8 cellular contexts compared by ENCODE assay signal in the genomic region with DNA sequence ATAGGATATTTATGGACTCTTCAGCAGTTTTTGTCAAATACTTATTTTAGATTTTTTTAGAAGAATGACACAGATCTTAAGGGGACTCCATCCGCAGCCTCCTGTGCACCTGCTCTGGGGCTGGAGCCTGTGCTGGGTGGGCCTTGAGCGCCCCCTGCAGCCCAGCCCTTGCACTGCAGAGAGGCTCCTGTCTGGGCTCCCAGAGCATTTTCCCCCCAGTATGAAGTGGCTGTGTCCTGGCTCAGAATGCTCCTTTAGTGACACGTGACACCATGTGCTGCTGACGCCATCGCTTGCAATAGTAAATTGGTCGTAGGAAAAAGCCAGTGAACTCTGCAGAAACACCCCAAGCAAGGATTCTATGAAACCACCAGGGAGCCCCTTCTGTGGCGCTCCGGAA.
DNase-seq lines count a peak whose midpoint lies in the region; ATAC-seq and TF ChIP-seq lines count a peak whose summit lies in the region.
"Not testable (repeated sequence)": the region's sequence is repeated elsewhere in the genome, so short reads cannot be mapped to it uniquely, and the experiment has no call there.

No MANE protein-coding gene starts in this region.

- H3K27ac Mint-ChIP-seq in naive thymus-derived CD4-positive, alpha-beta T cell = peak overlapping the region; percentile 61 to 98 (median 88)

- not testable (repeated sequence) for H3K27me3 Mint-ChIP-seq in naive thymus-derived CD4-positive, alpha-beta T cell

- not testable (repeated sequence) for H3K4me2 ChIP-seq in OCI-LY1 (ENCODE audit: low read length)

- not testable (repeated sequence) for H3K36me3 Mint-ChIP-seq in naive thymus-derived CD4-positive, alpha-beta T cell

- not testable (repeated sequence) for H3K27ac ChIP-seq in OCI-LY1 (ENCODE audit: low read depth, low read length, poor library complexity, severe bottlenecking); WERI-Rb-1
- H3K27ac ChIP-seq in naive thymus-derived CD4-positive, alpha-beta T cell (ENCODE audit: low read depth, low read length) = peak overlapping the region; percentile 67

- peak; percentile 64 for TF ChIP-seq CTCF in OCI-LY1 (IDR thresholded peaks at IDR 0.05; ENCODE audit: low read length)
- peak; percentile 73 for TF ChIP-seq CTCF in WERI-Rb-1 (IDR thresholded peaks at IDR 0.05; ENCODE audit: low read depth, low read length)

- not testable (repeated sequence) for H2AFZ ChIP-seq in OCI-LY1 (ENCODE audit: low read length)

- not testable (repeated sequence) for H3K79me2 ChIP-seq in OCI-LY1 (ENCODE audit: insufficient read depth, low read length)

- not testable (repeated sequence) for H4K20me1 ChIP-seq in OCI-LY1 (ENCODE audit: insufficient read depth, low read length)

- not testable (repeated sequence) for H3K9me3 Mint-ChIP-seq in naive thymus-derived CD4-positive, alpha-beta T cell

- peaks cover 11 to 65% (median 46%) of the 10 kb centered on the region in 7 donors for H3K4me1 Mint-ChIP-seq in naive thymus-derived CD4-positive, alpha-beta T cell

- ATAC-seq in naive thymus-derived CD4-positive, alpha-beta T cell = peak; percentile 75

- POLR2A ChIA-PET in naive thymus-derived CD4-positive, alpha-beta T cell (lab: Charles Lee) = interaction anchor here (2.5 kb wide), 1 partner anchor 32 kb away, joined by 6 read pairs; no protein-coding TSS in a partner anchor

- H3K27me3 ChIP-seq in OCI-LY1 (ENCODE audit: insufficient read depth, low read length); naive thymus-derived CD4-positive, alpha-beta T cell (ENCODE audit: control insufficient read depth in 2 of 2, insufficient read depth in 2 of 2, low read length in 2 of 2): not testable (repeated sequence)
- H3K27me3 ChIP-seq in WERI-Rb-1 (ENCODE audit: insufficient read depth, low read depth, severe bottlenecking) = peaks cover 11% of the 10 kb centered on the region

- H3K4me1 ChIP-seq in OCI-LY1 (ENCODE audit: insufficient read depth, low read length, severe bottlenecking) = not testable (repeated sequence)
- peaks cover 15 to 29% of the 10 kb centered on the region in 2 donors for H3K4me1 ChIP-seq in naive thymus-derived CD4-positive, alpha-beta T cell (ENCODE audit: control insufficient read depth in 2 of 2, insufficient read depth in 2 of 2, low read length in 2 of 2)

- not testable (repeated sequence) for H3K9ac ChIP-seq in OCI-LY1 (ENCODE audit: low read length)

- H3K4me3 Mint-ChIP-seq in naive thymus-derived CD4-positive, alpha-beta T cell = peak overlapping the region; percentile 31 to 91 (median 72)

- H3K36me3 ChIP-seq in OCI-LY1 (ENCODE audit: insufficient read depth, low read length); WERI-Rb-1; naive thymus-derived CD4-positive, alpha-beta T cell (ENCODE audit: control insufficient read depth in 2 of 3, insufficient read depth in 3 of 3, low read length in 3 of 3): not testable (repeated sequence)

- not testable (repeated sequence) for H3K4me3 ChIP-seq in OCI-LY1 (ENCODE audit: low read depth, low read length, poor library complexity, severe bottlenecking); WERI-Rb-1 (ENCODE audit: low read depth, low read length)
- peak overlapping the region; percentile 53 for H3K4me3 ChIP-seq in naive thymus-derived CD4-positive, alpha-beta T cell (ENCODE audit: low read length)

- H3K9me2 ChIP-seq in OCI-LY1 (ENCODE audit: low read depth, low read length) = not testable (repeated sequence)

- intact Hi-C loops in naive thymus-derived CD4-positive, alpha-beta T cell (cut with micrococcal nuclease) = loop anchor here (1.0 to 10.0 kb wide), 3 partner anchors 31 to 179 kb away; no protein-coding TSS in a partner anchor

- DNase-seq in COLO668 (lab: John Stamatoyannopoulos, UW; ENCODE audit: unreplicated experiment) = peak; percentile 38
- peak; percentile 6 for DNase-seq in HuH-7 (ENCODE audit: low spot score)
- not testable (repeated sequence) for DNase-seq in WERI-Rb-1
- DNase-seq in activated T-helper 1 cell treated with Interleukin-2 at 50 U/mL for 16 hours (ENCODE audit: low read depth) = peak; percentile 43
- peak; percentile 29 for DNase-seq in effector CD8-positive, alpha-beta T cell (lab: John Stamatoyannopoulos, UW)
- DNase-seq in naive thymus-derived CD4-positive, alpha-beta T cell = peak; percentile 43 to 70 (median 59)
- DNase-seq in stimulated activated naive CD4-positive, alpha-beta T cell treated with Interleukin-2 at 50 U/mL for 16 hours (lab: John Stamatoyannopoulos, UW) = peak; percentile 13

- H3F3A ChIP-seq in OCI-LY1 (ENCODE audit: insufficient read depth, low read length) = not testable (repeated sequence)

- CTCF ChIA-PET in naive thymus-derived CD4-positive, alpha-beta T cell (lab: Charles Lee) = interaction anchor here (1.1 to 1.9 kb wide), 7 partner anchors 8 to 61 kb away, joined by 3 to 12 read pairs (median 5); no protein-coding TSS in a partner anchor

- not testable (repeated sequence) for H3K9me3 ChIP-seq in OCI-LY1 (ENCODE audit: low read length); WERI-Rb-1 (ENCODE audit: severe bottlenecking); naive thymus-derived CD4-positive, alpha-beta T cell (ENCODE audit: control insufficient read depth in 2 of 3, low read length in 3 of 3)
